ENCODE assay signal across 1 cellular context in genomic region chr14:99819514-99819913, GRCh38.
TF ChIP-seq lines count a peak whose summit lies in the region.

No MANE protein-coding gene starts in this region.

TF ChIP-seq in GM23338, 12 proteins besides CTCF, POLR2A, EP300 and RAD21 (continued from another document):
- TF ChIP-seq, protein P1, sequence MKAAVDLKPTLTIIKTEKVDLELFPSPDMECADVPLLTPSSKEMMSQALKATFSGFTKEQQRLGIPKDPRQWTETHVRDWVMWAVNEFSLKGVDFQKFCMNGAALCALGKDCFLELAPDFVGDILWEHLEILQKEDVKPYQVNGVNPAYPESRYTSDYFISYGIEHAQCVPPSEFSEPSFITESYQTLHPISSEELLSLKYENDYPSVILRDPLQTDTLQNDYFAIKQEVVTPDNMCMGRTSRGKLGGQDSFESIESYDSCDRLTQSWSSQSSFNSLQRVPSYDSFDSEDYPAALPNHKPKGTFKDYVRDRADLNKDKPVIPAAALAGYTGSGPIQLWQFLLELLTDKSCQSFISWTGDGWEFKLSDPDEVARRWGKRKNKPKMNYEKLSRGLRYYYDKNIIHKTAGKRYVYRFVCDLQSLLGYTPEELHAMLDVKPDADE (IDR thresholded peaks at IDR 0.05), result no peak
- no peak for TF ChIP-seq NANOG (IDR thresholded peaks at IDR 0.05; ENCODE audit: borderline replicate concordance)
TF ChIP-seq in GM23338: peak in this region for 0.
